In genomic region chr6:154868143-154868594, GRCh38 we compare ENCODE assay signal across 8 cellular contexts.
A peak's percentile ranks its signal among the peaks of the same experiment; 100 is the strongest.
DNase-seq lines count a peak whose midpoint lies in the region; ATAC-seq, FAIRE-seq and TF ChIP-seq lines count a peak whose summit lies in the region.

No MANE protein-coding gene starts in this region.

- peak; percentile 15 for TF ChIP-seq CTCF in lung (IDR thresholded peaks at IDR 0.05; ENCODE audit: control extremely low read depth, extremely low read depth)

- H3K4me1 ChIP-seq in lung (ENCODE audit: control insufficient read depth in 2 of 2, insufficient read depth in 2 of 2, low read length in 2 of 2), result no peaks in the 10 kb centered on the region

- ATAC-seq in lung (ENCODE audit: insufficient read depth, low FRiP score) (peak; percentile 45), HG02759 (IDR thresholded peaks at IDR 0.05; ENCODE audit: unreplicated experiment) (no peak), GM19351 (IDR thresholded peaks at IDR 0.05; ENCODE audit: unreplicated experiment) (no peak)

- WGBS in lung, 2 donors, result 63 to 76% methylated on average over 6 of the region's 6 CpGs

- H3K27me3 ChIP-seq in lung (ENCODE audit: control insufficient read depth, insufficient read depth), result no peaks in the 10 kb centered on the region

- H3K9me3 ChIP-seq in lung (ENCODE audit: control insufficient read depth in 2 of 2, insufficient read depth in 1 of 2, low read length in 1 of 2), result no peaks in the 10 kb centered on the region

- H3K27ac ChIP-seq in lung (ENCODE audit: low read depth in 1 of 2, low read length in 1 of 2), result no peak overlapping the region

- H3K36me3 ChIP-seq in lung (ENCODE audit: control insufficient read depth in 2 of 2, insufficient read depth in 2 of 2, low read length in 2 of 2), result peaks cover 0 to 3% of the 10 kb centered on the region in 2 donors

- peak; percentile 66 for DNase-seq in AG20443 (ENCODE audit: low spot score)
- DNase-seq in GM12891 (ENCODE audit: insufficient read length, low spot score), result peak; percentile 11
- DNase-seq in NCI-H345 treated with DMSO at 0.1 percent for 48 hours (lab: John Stamatoyannopoulos, UW; ENCODE audit: unreplicated experiment), result peak; percentile 21
- peak; percentile 62 for DNase-seq in cerebellum (ENCODE audit: low spot score)
- no peak for DNase-seq in lung (ENCODE audit: low spot score)
- no peak for DNase-seq in HK-2 (ENCODE audit: unreplicated experiment)

- FAIRE-seq in GM12891 (lab: Jason Lieb, UNC), result peak; percentile 23

- H3K4me3 ChIP-seq in lung, result no peak overlapping the region

- no peak for TF ChIP-seq POLR2A in GM12891 (IDR thresholded peaks at IDR 0.05; ENCODE audit: low read depth, low read length)

TF ChIP-seq in GM12891, 5 proteins besides CTCF, POLR2A, EP300 and RAD21:
- TF ChIP-seq SPI1 (IDR thresholded peaks at IDR 0.05; ENCODE audit: low read depth, low read length) (no peak), PAX5 (IDR thresholded peaks at IDR 0.05; ENCODE audit: insufficient read depth, low read length, severe bottlenecking) (no peak), POU2F2 (IDR thresholded peaks at IDR 0.05; ENCODE audit: low read depth, low read length) (no peak), TAF1 (IDR thresholded peaks at IDR 0.05; ENCODE audit: low read depth, low read length) (no peak), POLR2AphosphoS5 (IDR thresholded peaks at IDR 0.05; ENCODE audit: low read depth, low read length) (no peak)

Comparison
In these comparisons a context has a peak if more than half of its experiments do, and no peak if none do; other contexts are left out.
1. DNase-seq: peak in AG20443 (single experiment), GM12891 (single experiment), NCI-H345 treated with DMSO at 0.1 percent for 48 hours (single experiment) and cerebellum (single experiment); none in lung (single experiment) and HK-2 (single experiment).